14 cellular contexts compared by ENCODE assay signal in genomic region chr6:52649521-52649920, GRCh38. TPM values are rescaled to one million over a fixed set of nuclear protein-coding genes. Genes with fewer than 3 reads are reported as not detected.
DNase-seq lines count a peak whose midpoint lies in the region; ATAC-seq and TF ChIP-seq lines count a peak whose summit lies in the region.
"Had no signal": no experiment of that assay in that cellular context is flagged by ENCODE, and none has a peak within 500 bp of the region (broad histone marks: within the 10 kb centered on the region; RNA-seq: fewer than 3 reads in every experiment).

No MANE protein-coding gene starts in this region.

- H3K27me3 ChIP-seq in smooth muscle cell (ENCODE audit: low read depth), result no peaks in the 10 kb centered on the region
- H3K27me3 ChIP-seq: BLaER1 had no signal

- intact Hi-C loops in Right ventricle myocardium superior (cut with DNase I), result no loop called here

- no peaks in the 10 kb centered on the region for H3K36me3 ChIP-seq in smooth muscle cell (ENCODE audit: low read depth)
- H3K36me3 ChIP-seq: BLaER1 had no signal

- WGBS in smooth muscle cell (ENCODE audit: low lambda C conversion rate), result 33% methylated on average over 1 of the region's 1 CpG

- H3K79me2 ChIP-seq in smooth muscle cell (ENCODE audit: low read depth), result no peaks in the 10 kb centered on the region

- no peak overlapping the region for H3K9ac ChIP-seq in smooth muscle cell (ENCODE audit: low read depth)
- H3K9ac ChIP-seq: BLaER1 had no signal

- CTCF ChIA-PET in RWPE1 (lab: Yijun Ruan, JAX), result interaction anchor here (0.8 to 1.2 kb wide), 2 partner anchors 14 to 242 kb away, joined by 3 to 4 read pairs; no protein-coding TSS in a partner anchor

- TF ChIP-seq CTCF in fibroblast of the aortic adventitia (IDR thresholded peaks at IDR 0.05; ENCODE audit: insufficient read depth, low read length) (no peak), smooth muscle cell (IDR thresholded peaks at IDR 0.05; ENCODE audit: borderline replicate concordance, insufficient read depth, poor library complexity, severe bottlenecking) (no peak), RWPE1 (conservative IDR thresholded peaks at IDR 0.05; ENCODE audit: low read depth) (no peak)

- DNase-seq in EH (ENCODE audit: low read depth) (peak; percentile 67), RPMI7951 (ENCODE audit: low read depth) (peak; percentile 76), fibroblast of the aortic adventitia (ENCODE audit: low read depth) (peak; percentile 25), smooth muscle cell (lab: John Stamatoyannopoulos, UW; ENCODE audit: unreplicated experiment) (no peak), NK-92 (lab: John Stamatoyannopoulos, UW; ENCODE audit: unreplicated experiment) (no peak), Right ventricle myocardium superior (no peak), RWPE1 (ENCODE audit: low spot score) (no peak)
- DNase-seq: DMS 273 treated with DMSO at 0.1 percent for 48 hours, MV-4-11, NCI-H1417 treated with DMSO at 0.1 percent for 48 hours, NCI-H2029 treated with DMSO at 0.1 percent for 48 hours, NCI-H524 treated with DMSO at 0.1 percent for 48 hours, PC-3 had no signal

- peaks cover 19% of the 10 kb centered on the region for H3K4me1 ChIP-seq in smooth muscle cell (ENCODE audit: low read depth)

- no peak for ATAC-seq in Right ventricle myocardium superior (ENCODE audit: poor library complexity)
- ATAC-seq: PC-3 had no signal

- peak overlapping the region; percentile 51 for H2AFZ ChIP-seq in smooth muscle cell (ENCODE audit: low read depth)

- H3K27ac ChIP-seq in smooth muscle cell (ENCODE audit: low read depth) (no peak overlapping the region), RWPE1 (no peak overlapping the region)
- H3K27ac ChIP-seq: BLaER1 had no signal

- H3F3A ChIP-seq in smooth muscle cell (ENCODE audit: low read depth), result peaks cover 3% of the 10 kb centered on the region

- no peak overlapping the region for H3K4me2 ChIP-seq in smooth muscle cell
- H3K4me2 ChIP-seq: BLaER1 had no signal

- H4K20me1 ChIP-seq in smooth muscle cell (ENCODE audit: low read depth), result no peaks in the 10 kb centered on the region
- H4K20me1 ChIP-seq: BLaER1 had no signal

- POLR2A ChIA-PET in RWPE1 (lab: Yijun Ruan, JAX; ENCODE audit: low non-redundant PET), result no interaction called here

- H3K4me3 ChIP-seq in fibroblast of the aortic adventitia (ENCODE audit: low read depth, low read length) (no peak overlapping the region), smooth muscle cell (no peak overlapping the region)
- H3K4me3 ChIP-seq: BLaER1 had no signal

- H3K9me3 ChIP-seq in smooth muscle cell (replicated peaks; ENCODE audit: low read depth), result no peaks in the 10 kb centered on the region

RNA-seq across cellular contexts. Expression of gene TMEM14A, which starts 21.4 kb away (rescaled TPM):
- 117 and 125 TPM in 2 replicates for total RNA-seq in RPMI7951 (2014; rRNA removed; shearing (Covaris generic))
- total RNA-seq in fibroblast of the aortic adventitia (ENCODE audit: low replicate concordance), result 16.3 and 60.1 TPM in 2 replicates
- 76.5 and 77.7 TPM in 2 replicates for total RNA-seq in smooth muscle cell
- polyA plus RNA-seq in smooth muscle cell, result 59.4 and 68.7 TPM in 2 replicates
- 8.4 TPM for total RNA-seq in Right ventricle myocardium superior

Comparison
In these comparisons a context has a peak if more than half of its experiments do, and no peak if none do; other contexts are left out.
1. DNase-seq: peak in EH (single experiment), RPMI7951 (single experiment) and fibroblast of the aortic adventitia (single experiment); none in smooth muscle cell (single experiment), NK-92 (single experiment), Right ventricle myocardium superior (single experiment) and RWPE1 (single experiment).